ENCODE assay signal across 27 cellular contexts in the genomic region with DNA sequence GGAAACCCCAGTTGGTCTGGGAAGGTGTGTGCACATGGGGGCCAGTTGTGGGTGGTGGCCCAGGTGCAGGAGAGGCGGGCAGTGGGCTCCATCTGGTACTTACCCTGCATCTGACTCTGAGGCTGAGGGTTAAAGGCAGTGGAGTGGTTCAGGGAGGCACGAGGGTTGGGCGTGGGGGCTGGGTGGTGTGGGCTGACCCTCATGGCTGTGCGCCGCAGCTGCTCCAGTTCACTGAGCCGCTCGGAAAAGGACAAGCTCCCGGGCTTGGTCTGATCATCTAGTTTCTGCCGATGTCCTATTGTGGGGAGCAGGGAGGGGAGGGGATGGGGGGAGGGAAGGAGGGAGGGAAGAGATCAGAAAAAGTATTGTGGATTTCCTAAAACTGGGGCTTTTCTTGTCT.
DNase-seq lines count a peak whose midpoint lies in the region; TF ChIP-seq lines count a peak whose summit lies in the region.
"Had no signal": no experiment of that assay in that cellular context is flagged by ENCODE, and none has a peak within 500 bp of the region (broad histone marks: within the 10 kb centered on the region; RNA-seq: fewer than 3 reads in every experiment).

No MANE protein-coding gene starts in this region.

- H3K4me3 ChIP-seq in ACC112 (ENCODE audit: low read depth, low read length): no peak overlapping the region
- H3K4me3 ChIP-seq in PC-9: no peak overlapping the region
- H3K4me3 ChIP-seq in stomach: no peak overlapping the region
- no peak overlapping the region for H3K4me3 ChIP-seq in transverse colon
- H3K4me3 ChIP-seq: GM12878, Peyer's patch, SJSA1 had no signal

- TF ChIP-seq POLR2A in stomach (IDR thresholded peaks at IDR 0.05) (no peak), transverse colon (IDR thresholded peaks at IDR 0.05) (no peak)

- H3K9me3 ChIP-seq in PC-9 (ENCODE audit: insufficient read depth, low read depth): no peaks in the 10 kb centered on the region
- no peaks in the 10 kb centered on the region for H3K9me3 ChIP-seq in stomach
- no peaks in the 10 kb centered on the region for H3K9me3 ChIP-seq in transverse colon
- H3K9me3 ChIP-seq: neutrophil, Peyer's patch, SJSA1 had no signal

- intact Hi-C loops in PC-9 (cut with micrococcal nuclease; ENCODE audit: unreplicated experiment): no loop called here
- intact Hi-C loops in stomach (cut with DNase I; ENCODE audit: low total_unique reads): no loop called here
- intact Hi-C loops in transverse colon (cut with DNase I; ENCODE audit: low total_unique reads): no loop called here

- 88 to 92% (median 90%) methylated on average over 9 of the region's 9 CpGs for WGBS in stomach, 5 donors
- 91% methylated on average over 9 of the region's 9 CpGs; no CpG with 5 or more reads in 1 of the 2 donors for WGBS in transverse colon (ENCODE audit: low coverage in 1 of 2), 2 donors

- no peaks in the 10 kb centered on the region for H4K20me1 ChIP-seq in PC-9 (ENCODE audit: insufficient read depth)

- peaks cover 43% of the 10 kb centered on the region for H3K4me1 ChIP-seq in ACC112 (ENCODE audit: control insufficient read depth, insufficient read depth, low read length, unreplicated experiment)
- peaks cover 44% of the 10 kb centered on the region for H3K4me1 ChIP-seq in PC-9 (replicated peaks; ENCODE audit: insufficient read depth)
- peaks cover 29 to 67% (median 46%) of the 10 kb centered on the region in 4 donors for H3K4me1 ChIP-seq in stomach
- peaks cover 0 to 7% (median 0%) of the 10 kb centered on the region in 4 donors for H3K4me1 ChIP-seq in transverse colon

- H2AFZ ChIP-seq in ACC112 (ENCODE audit: low read length, unreplicated experiment): no peak overlapping the region
- H2AFZ ChIP-seq in PC-9: no peak overlapping the region

- peaks cover 64% of the 10 kb centered on the region for H3K79me2 ChIP-seq in ACC112 (ENCODE audit: control insufficient read depth, insufficient read depth, low read length, unreplicated experiment)
- H3K79me2 ChIP-seq in PC-9 (ENCODE audit: low read depth): peaks cover 70% of the 10 kb centered on the region

- H3K27ac ChIP-seq in ACC112 (ENCODE audit: low read depth, low read length) (peak overlapping the region; percentile 100), PC-9 (peak overlapping the region; percentile 96; the same call in 1 of the 2 replicates), stomach (peak overlapping the region; percentile 52 to 83 (median 63)), transverse colon (no peak overlapping the region)

- H3F3A ChIP-seq in PC-9 (ENCODE audit: insufficient read depth, low read depth): peaks cover 38% of the 10 kb centered on the region

- H3K36me3 ChIP-seq in ACC112 (ENCODE audit: insufficient read depth, low read length) (peaks cover 35% of the 10 kb centered on the region), PC-9 (ENCODE audit: low read depth) (peaks cover 50% of the 10 kb centered on the region), stomach (peaks cover 3 to 57% (median 37%) of the 10 kb centered on the region in 4 donors), transverse colon (peaks cover 0 to 9% (median 0%) of the 10 kb centered on the region in 4 donors)

- TF ChIP-seq EP300 in stomach (IDR thresholded peaks at IDR 0.05) (no peak), transverse colon (IDR thresholded peaks at IDR 0.05; ENCODE audit: low read depth) (no peak)

- CTCF ChIA-PET in PC-9 (lab: Charles Lee): interaction anchor here (0.6 kb wide), 1 partner anchor 21 kb away, joined by 8 read pairs; no protein-coding TSS in a partner anchor

- H3K9me2 ChIP-seq in PC-9 (ENCODE audit: insufficient read depth): no peaks in the 10 kb centered on the region

- DNase-seq in PC-9 (no peak), left kidney (ENCODE audit: low read depth, low spot score) (peak; percentile 69), stomach (no peak), transverse colon (no peak), iPS-NIHi11 (ENCODE audit: low spot score) (no peak), NCI-H2029 (lab: John Stamatoyannopoulos, UW) (no peak), AG08396 (ENCODE audit: low spot score) (no peak)
- DNase-seq: activated CD4-positive, CD25-positive, alpha-beta regulatory T cell; activated CD8-positive, alpha-beta memory T cell treated with anti-CD3 and anti-CD28 coated beads, Interleukin-2, amount 50 U/mL, for 4 hours; amniotic stem cell; brain microvascular endothelial cell; CD8-positive, alpha-beta memory T cell; DMS 273 treated with DMSO at 0.1 percent for 48 hours; effector CD8-positive, alpha-beta T cell; EL; erythroblast; foreskin fibroblast; head of caudate nucleus; kidney glomerular epithelial cell; NCI-H1048; NCI-H1694; NCI-H526; Peyer's patch had no signal

- H3K4me2 ChIP-seq in PC-9: no peak overlapping the region

- in situ Hi-C loops in transverse colon (cut with MboI; ENCODE audit: low pct_ligation_motif_present in 1 of 4, low pct_unique_long_range_greater_than_20kb in 1 of 4, low sequenced_read_pairs in 3 of 4): no loop called here

- H3K27me3 ChIP-seq in ACC112 (ENCODE audit: insufficient read depth, low read length): no peaks in the 10 kb centered on the region
- H3K27me3 ChIP-seq in PC-9 (ENCODE audit: insufficient read depth, low read depth): no peaks in the 10 kb centered on the region
- no peaks in the 10 kb centered on the region for H3K27me3 ChIP-seq in stomach
- no peaks in the 10 kb centered on the region for H3K27me3 ChIP-seq in transverse colon
- H3K27me3 ChIP-seq: brain microvascular endothelial cell, neutrophil, Peyer's patch, SJSA1 had no signal

- TF ChIP-seq CTCF in PC-9 (conservative IDR thresholded peaks at IDR 0.05) (no peak), stomach (IDR thresholded peaks at IDR 0.05) (no peak), transverse colon (IDR thresholded peaks at IDR 0.05) (no peak)

- BruUV-seq in PC-9 (replicated peaks; lab: Mats Ljungman, UMichigan): no TSS peak

- POLR2A ChIA-PET in PC-9 (lab: Charles Lee; ENCODE audit: unreplicated experiment): no interaction called here

Comparison
In these comparisons a context has a peak if more than half of its experiments do, and no peak if none do; other contexts are left out.
1. H3K27ac ChIP-seq: peak in ACC112 (single experiment), PC-9 (single experiment) and stomach (5 of 5); none in transverse colon (0 of 4).